ENCODE assay signal across 14 cellular contexts in the genomic region with DNA sequence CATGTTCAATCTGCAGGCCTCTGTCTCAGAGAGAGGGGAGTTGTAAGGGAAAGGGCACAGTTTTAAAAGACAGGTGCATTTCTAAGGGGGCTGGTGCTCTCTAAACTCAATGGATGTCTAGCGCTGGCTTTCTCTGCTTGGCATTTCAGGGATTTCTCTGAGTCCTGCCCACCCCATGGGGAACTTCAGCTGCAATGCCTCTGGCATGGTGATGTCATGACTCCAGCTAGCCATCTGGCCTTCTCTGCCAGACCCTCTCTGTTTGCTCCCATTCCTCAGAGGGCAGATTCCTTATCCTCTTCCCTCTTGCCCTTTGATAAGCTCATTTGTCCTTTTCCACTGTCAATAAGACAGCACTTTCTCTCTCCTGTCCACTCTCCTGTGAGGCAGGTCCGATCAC. TPM values are rescaled to one million over a fixed set of nuclear protein-coding genes. Genes with fewer than 3 reads are reported as not detected.
DNase-seq lines count a peak whose midpoint lies in the region; ATAC-seq and TF ChIP-seq lines count a peak whose summit lies in the region.
"Had no signal": no experiment of that assay in that cellular context is flagged by ENCODE, and none has a peak within 500 bp of the region (broad histone marks: within the 10 kb centered on the region; RNA-seq: fewer than 3 reads in every experiment).

No MANE protein-coding gene starts in this region.

- no peak for TF ChIP-seq CTCF in WERI-Rb-1 (IDR thresholded peaks at IDR 0.05; ENCODE audit: low read depth, low read length)

- intact Hi-C loops in sciatic nerve (cut with DNase I) = no loop called here

- H3K4me3 ChIP-seq in WERI-Rb-1 (ENCODE audit: low read depth, low read length) = no peak overlapping the region
- H3K4me3 ChIP-seq: BLaER1 treated with 17β-estradiol and CSF1 and Interleukin-3, amounts not matched to agents 10 nM and 100 nM had no signal

- H3K27ac ChIP-seq in WERI-Rb-1 = no peak overlapping the region
- H3K27ac ChIP-seq: BLaER1 treated with 17β-estradiol and CSF1 and Interleukin-3, amounts not matched to agents 10 nM and 100 nM had no signal

- H3K9me3 ChIP-seq in WERI-Rb-1 (ENCODE audit: severe bottlenecking) = no peaks in the 10 kb centered on the region

- no peaks in the 10 kb centered on the region for H3K36me3 ChIP-seq in WERI-Rb-1
- H3K36me3 ChIP-seq: BLaER1 treated with 17β-estradiol and CSF1 and Interleukin-3, amounts not matched to agents 10 nM and 100 nM had no signal

- no peak for ATAC-seq in sciatic nerve
- ATAC-seq in HG02588 (IDR thresholded peaks at IDR 0.05; ENCODE audit: unreplicated experiment) = no peak
- ATAC-seq: HCT116 had no signal

- no peaks in the 10 kb centered on the region for H3K27me3 ChIP-seq in WERI-Rb-1 (ENCODE audit: insufficient read depth, low read depth, severe bottlenecking)
- H3K27me3 ChIP-seq: BLaER1 treated with 17β-estradiol and CSF1 and Interleukin-3, amounts not matched to agents 10 nM and 100 nM had no signal

- DNase-seq in NCI-H82 (lab: John Stamatoyannopoulos, UW) (peak; percentile 25), NCI-H82 treated with DMSO at 0.1 percent for 48 hours (lab: John Stamatoyannopoulos, UW; ENCODE audit: unreplicated experiment) (no peak), WERI-Rb-1 (peak; percentile 25), islet precursor cell (peak; percentile 61), sciatic nerve (ENCODE audit: low spot score) (peak; percentile 7), H4 (ENCODE audit: low spot score) (no peak), NCI-H1694 treated with DMSO at 0.1 percent for 48 hours (lab: John Stamatoyannopoulos, UW) (no peak)
- DNase-seq: 8988T; ACHN; CD4-positive, CD25-positive, alpha-beta regulatory T cell; DMS79 had no signal

RNA-seq across cellular contexts. Expression of gene RPLP1, which starts 40.8 kb away (rescaled TPM):
- 1,014 TPM for total RNA-seq in sciatic nerve
- 93.2 and 187 TPM in 2 replicates for total RNA-seq in H4 (2014; rRNA removed; shearing (Covaris generic))

Comparison
In these comparisons a context has a peak if more than half of its experiments do, and no peak if none do; other contexts are left out.
1. DNase-seq: peak in NCI-H82 (single experiment), WERI-Rb-1 (single experiment), islet precursor cell (single experiment) and sciatic nerve (single experiment); none in NCI-H82 treated with DMSO at 0.1 percent for 48 hours (single experiment), H4 (single experiment) and NCI-H1694 treated with DMSO at 0.1 percent for 48 hours (single experiment).